ENCODE assay signal across 9 cellular contexts in genomic region chr4:3009422-3009821, GRCh38. TPM values are rescaled to one million over a fixed set of nuclear protein-coding genes. Genes with fewer than 3 reads are reported as not detected.
A peak's percentile ranks its signal among the peaks of the same experiment; 100 is the strongest.
DNase-seq lines count a peak whose midpoint lies in the region; ATAC-seq, FAIRE-seq and TF ChIP-seq lines count a peak whose summit lies in the region.
"Had no signal": no experiment of that assay in that cellular context is flagged by ENCODE, and none has a peak within 500 bp of the region (broad histone marks: within the 10 kb centered on the region; RNA-seq: fewer than 3 reads in every experiment).

No MANE protein-coding gene starts in this region.

- H4K91ac ChIP-seq in IMR-90 (ENCODE audit: insufficient read depth, low read depth, low read length) (no peak overlapping the region), mesenchymal stem cell (ENCODE audit: low read length) (no peak overlapping the region)

- dilution Hi-C loops in IMR-90 (cut with HindIII; ENCODE audit: low sequenced_read_pairs, unreplicated experiment) = no loop called here

- H3K79me1 ChIP-seq in IMR-90 (ENCODE audit: low read depth in 1 of 2, low read length in 2 of 2) (no peaks in the 10 kb centered on the region), mesenchymal stem cell (replicated peaks; ENCODE audit: low read length, poor library complexity, severe bottlenecking) (no peaks in the 10 kb centered on the region)

- no peak overlapping the region for H3K23ac ChIP-seq in IMR-90 (ENCODE audit: low read depth, low read length)
- no peak overlapping the region for H3K23ac ChIP-seq in mesenchymal stem cell (ENCODE audit: low read length in 2 of 2)

- H2BK12ac ChIP-seq in mesenchymal stem cell (ENCODE audit: low read length in 2 of 2) = no peak overlapping the region

- H3K9me3 ChIP-seq in IMR-90 (ENCODE audit: control insufficient read depth, insufficient read depth, low read length) = no peaks in the 10 kb centered on the region
- H3K9me3 ChIP-seq in GM12878 (replicated peaks; ENCODE audit: control insufficient read depth, insufficient read depth, low read length) = no peaks in the 10 kb centered on the region
- H3K9me3 ChIP-seq in mesenchymal stem cell (ENCODE audit: control insufficient read depth, low read length) = no peaks in the 10 kb centered on the region
- no peaks in the 10 kb centered on the region for H3K9me3 ChIP-seq in kidney (ENCODE audit: control insufficient read depth in 1 of 2, low read length in 2 of 2)

- no peak overlapping the region for H2AK9ac ChIP-seq in IMR-90 (replicated peaks; ENCODE audit: low read depth, low read length, poor library complexity)

- H2BK120ac ChIP-seq in IMR-90 (ENCODE audit: low read depth, low read length) (no peak overlapping the region), mesenchymal stem cell (ENCODE audit: low read depth, low read length) (no peak overlapping the region)

- RAD21 ChIA-PET in GM12878 (lab: Charles Lee; ENCODE audit: unreplicated experiment) = interaction anchor here (0.7 to 3.5 kb wide), 3 partner anchors 28 to 374 kb away, joined by 3 to 22 read pairs (median 4); no protein-coding TSS in a partner anchor

- H3K14ac ChIP-seq in IMR-90 (replicated peaks; ENCODE audit: low read depth, low read length) (no peak overlapping the region), mesenchymal stem cell (ENCODE audit: low read length in 2 of 2) (no peak overlapping the region)

- H3K18ac ChIP-seq in IMR-90 (ENCODE audit: low read depth, low read length) (no peak overlapping the region), mesenchymal stem cell (ENCODE audit: low read depth in 1 of 2, low read length in 2 of 2) (no peak overlapping the region)

- no peak for TF ChIP-seq EP300 in GM12878 (IDR thresholded peaks at IDR 0.05; ENCODE audit: borderline replicate concordance in 1 of 2, control insufficient read depth in 1 of 2, low read depth in 2 of 2, low read length in 2 of 2)

- H3K9ac ChIP-seq in IMR-90 (ENCODE audit: low read depth, low read length) = no peak overlapping the region
- no peak overlapping the region for H3K9ac ChIP-seq in GM12878 (ENCODE audit: control insufficient read depth, insufficient read depth, low read length)
- H3K9ac ChIP-seq in mesenchymal stem cell (ENCODE audit: low read length) = no peak overlapping the region
- H3K9ac ChIP-seq in kidney (ENCODE audit: low read length in 2 of 2) = no peak overlapping the region

- TF ChIP-seq CTCF in GM10248 (IDR thresholded peaks at IDR 0.05; ENCODE audit: control extremely low read depth, extremely low read depth, low read depth, missing control alignments) (peak; percentile 38), IMR-90 (conservative IDR thresholded peaks at IDR 0.05; ENCODE audit: low read depth, low read length) (peak; percentile 24; the same call in 1 of the 2 replicates), GM12878 (IDR thresholded peaks at IDR 0.05 in 2 of 3, conservative IDR thresholded peaks at IDR 0.05 in 1 of 3; ENCODE audit: control insufficient read depth in 2 of 3, extremely low read depth in 1 of 3, insufficient read depth in 1 of 3, low read depth in 3 of 3, low read length in 3 of 3) (peak; percentile 48 to 65 (median 54); a peak in 5 of 6 replicates), kidney (IDR thresholded peaks at IDR 0.05; ENCODE audit: borderline replicate concordance, extremely low read depth, insufficient read depth) (no peak)

- H3K27me3 ChIP-seq in IMR-90 (ENCODE audit: control insufficient read depth, insufficient read depth, low read length) = no peaks in the 10 kb centered on the region; the same call in 1 of the 2 replicates
- H3K27me3 ChIP-seq in GM12878 (replicated peaks in 1 of 2; ENCODE audit: control insufficient read depth in 2 of 2, insufficient read depth in 2 of 2, low read length in 1 of 2) = no peaks in the 10 kb centered on the region; a peak in 1 of 4 replicates
- no peaks in the 10 kb centered on the region for H3K27me3 ChIP-seq in mesenchymal stem cell (ENCODE audit: control insufficient read depth in 1 of 2, insufficient read depth in 1 of 2, low read length in 2 of 2)

- POLR2A ChIA-PET in GM10248 (lab: Yijun Ruan, JAX) (interaction anchor here (0.6 to 1.0 kb wide), 4 partner anchors 24 to 72 kb away, joined by 3 to 6 read pairs (median 5); partner anchors contain the start of gene GRK4), IMR-90 (lab: Charles Lee; ENCODE audit: unreplicated experiment) (no interaction called here), GM12878 (lab: Charles Lee) (interaction anchor here (0.6 to 1.6 kb wide), 3 partner anchors 12 to 46 kb away, joined by 3 to 5 read pairs (median 3); no protein-coding TSS in a partner anchor)

- no peaks in the 10 kb centered on the region for H3K79me2 ChIP-seq in GM12878 (ENCODE audit: control insufficient read depth, insufficient read depth, low read length)

- H3K27ac ChIP-seq in IMR-90 (ENCODE audit: insufficient read depth, low read length) (no peak overlapping the region), GM12878 (ENCODE audit: control insufficient read depth, insufficient read depth) (no peak overlapping the region), mesenchymal stem cell (ENCODE audit: low read length, poor library complexity, severe bottlenecking) (no peak overlapping the region), kidney (ENCODE audit: low read depth in 2 of 2, low read length in 2 of 2) (no peak overlapping the region)

- ATAC-seq in IMR-90 (ENCODE audit: low read depth) (no peak), GM12878 (peak; percentile 82), HG03378 (IDR thresholded peaks at IDR 0.05; ENCODE audit: unreplicated experiment) (no peak), HG03135 (IDR thresholded peaks at IDR 0.05; ENCODE audit: unreplicated experiment) (no peak), HG03432 (IDR thresholded peaks at IDR 0.05; ENCODE audit: unreplicated experiment) (no peak)

- CTCF ChIA-PET in GM10248 (lab: Yijun Ruan, JAX) (interaction anchor here (0.7 to 2.7 kb wide), 13 partner anchors 10 to 35 kb away, joined by 3 to 12 read pairs (median 5); no protein-coding TSS in a partner anchor), IMR-90 (lab: Yijun Ruan, JAX) (interaction anchor here (0.7 kb wide), 1 partner anchor 192 kb away, joined by 3 read pairs; no protein-coding TSS in a partner anchor), GM12878 (lab: Yijun Ruan, JAX) (interaction anchor here (0.7 to 3.3 kb wide), 7 partner anchors 11 to 789 kb away, joined by 3 to 32 read pairs (median 4); partner anchors contain the start of gene NOP14)

- in situ Hi-C loops in IMR-90 (cut with MboI; ENCODE audit: low sequenced_read_pairs) (no loop called here), GM12878 (cut with MboI) (no loop called here)

- no peak overlapping the region for H3K4ac ChIP-seq in IMR-90 (ENCODE audit: low read depth, low read length)
- H3K4ac ChIP-seq in mesenchymal stem cell (ENCODE audit: low read depth in 1 of 2, low read length in 2 of 2) = no peak overlapping the region

- BruUV-seq in IMR-90 (replicated peaks; lab: Mats Ljungman, UMichigan) = no TSS peak
- BruUV-seq in GM12878 (replicated peaks; lab: Mats Ljungman, UMichigan) = no TSS peak

- intact Hi-C loops in IMR-90 (cut with micrococcal nuclease) (no loop called here), GM12878 (cut with micrococcal nuclease; ENCODE audit: unreplicated experiment) (loop anchor here (1.0 kb wide), 1 partner anchor 29 kb away; no protein-coding TSS in a partner anchor), kidney (cut with DNase I) (no loop called here)

- no peak for FAIRE-seq in GM12878 (lab: Jason Lieb, UNC)
- FAIRE-seq in kidney (lab: Jason Lieb, UNC) = no peak

- DNase-seq in GM10248 (ENCODE audit: extremely low spot score) (peak; percentile 61), IMR-90 (no peak), GM12878 (ENCODE audit: low read depth, low spot score) (no peak), mesenchymal stem cell (peak; percentile 20), kidney (no peak)
- DNase-seq: NCI-H187 treated with DMSO at 0.1 percent for 48 hours had no signal

- SMC1A ChIA-PET in GM12878 (lab: Charles Lee; ENCODE audit: uncharacterized antibody, unreplicated experiment) = interaction anchor here (0.6 to 1.5 kb wide), 3 partner anchors 12 to 99 kb away, joined by 3 to 5 read pairs (median 4); no protein-coding TSS in a partner anchor

- no CpG with 5 or more reads among the region's 7 CpGs for WGBS in IMR-90 (ENCODE audit: extremely low coverage in 2 of 2, insufficient read length in 1 of 2), 2 experiments
- 28% methylated on average over 7 of the region's 7 CpGs for WGBS in GM12878 (ENCODE audit: insufficient coverage, insufficient replicate concordance, low lambda C conversion rate, missing lambda C conversion rate)
- WGBS in mesenchymal stem cell = 83% methylated on average over 6 of the region's 7 CpGs

- no peak overlapping the region for H3K56ac ChIP-seq in IMR-90 (ENCODE audit: extremely low read depth, insufficient read depth, low read length)

- H3K4me2 ChIP-seq in IMR-90 (ENCODE audit: low read depth, low read length) (no peak overlapping the region), GM12878 (ENCODE audit: control insufficient read depth, insufficient read depth) (no peak overlapping the region), mesenchymal stem cell (ENCODE audit: low read length, poor library complexity, severe bottlenecking) (no peak overlapping the region)

- H3K36me3 ChIP-seq in IMR-90 (ENCODE audit: control insufficient read depth, insufficient read depth, low read length) (no peaks in the 10 kb centered on the region), GM12878 (ENCODE audit: control insufficient read depth in 2 of 2, insufficient read depth in 2 of 2, low read length in 1 of 2) (no peaks in the 10 kb centered on the region), mesenchymal stem cell (ENCODE audit: control insufficient read depth in 1 of 2, insufficient read depth in 2 of 2, low read depth in 1 of 2, low read length in 2 of 2) (no peaks in the 10 kb centered on the region), kidney (ENCODE audit: control insufficient read depth in 1 of 2, insufficient read depth in 2 of 2, low read length in 2 of 2) (no peaks in the 10 kb centered on the region)

- H3K4me3 ChIP-seq in IMR-90 (ENCODE audit: insufficient read depth, low read depth, low read length) (no peak overlapping the region), GM12878 (no peak overlapping the region), mesenchymal stem cell (ENCODE audit: insufficient read depth in 1 of 2, low read depth in 1 of 2, low read length in 2 of 2) (no peak overlapping the region), kidney (ENCODE audit: low read length in 2 of 2) (no peak overlapping the region)

- H2BK5ac ChIP-seq in IMR-90 (ENCODE audit: low read depth, low read length, poor library complexity, severe bottlenecking) = no peak overlapping the region
- H2BK5ac ChIP-seq in mesenchymal stem cell (ENCODE audit: low read depth, low read length, poor library complexity, severe bottlenecking) = no peak overlapping the region

- H4K5ac ChIP-seq in IMR-90 (ENCODE audit: low read depth, low read length) = no peak overlapping the region

- no peaks in the 10 kb centered on the region for H4K20me1 ChIP-seq in IMR-90 (ENCODE audit: insufficient read depth, low read length)
- no peaks in the 10 kb centered on the region for H4K20me1 ChIP-seq in GM12878 (ENCODE audit: control insufficient read depth, insufficient read depth)

- H3K4me1 ChIP-seq in IMR-90 (ENCODE audit: control insufficient read depth, insufficient read depth, low read length) = peaks cover 4% of the 10 kb centered on the region
- peaks cover 20% of the 10 kb centered on the region for H3K4me1 ChIP-seq in GM12878 (ENCODE audit: control insufficient read depth, insufficient read depth, low read length)
- peaks cover 2% of the 10 kb centered on the region for H3K4me1 ChIP-seq in mesenchymal stem cell (ENCODE audit: control insufficient read depth, insufficient read depth, low read depth, low read length)
- no peaks in the 10 kb centered on the region for H3K4me1 ChIP-seq in kidney (ENCODE audit: control insufficient read depth in 1 of 2, insufficient read depth in 1 of 2, low read depth in 1 of 2, low read length in 2 of 2)

- H3K9me1 ChIP-seq in IMR-90 (ENCODE audit: insufficient read depth, low read length) = peaks cover 6% of the 10 kb centered on the region; the same call in 1 of the 2 replicates

- H2AFZ ChIP-seq in IMR-90 (replicated peaks; ENCODE audit: low read length, poor library complexity) = no peak overlapping the region
- no peak overlapping the region for H2AFZ ChIP-seq in GM12878 (ENCODE audit: control insufficient read depth, low read depth, low read length)
- no peak overlapping the region for H2AFZ ChIP-seq in mesenchymal stem cell (ENCODE audit: low read depth, low read length)

- H2AK5ac ChIP-seq in IMR-90 (ENCODE audit: low read depth, low read length) = no peak overlapping the region
- no peak overlapping the region for H2AK5ac ChIP-seq in mesenchymal stem cell (ENCODE audit: low read length, severe bottlenecking)

- no peak overlapping the region for H2BK20ac ChIP-seq in IMR-90 (ENCODE audit: low read depth, low read length)

- TF ChIP-seq POLR2A in IMR-90 (IDR thresholded peaks at IDR 0.05; ENCODE audit: low read depth, low read length) (no peak), GM12878 (IDR thresholded peaks at IDR 0.05; ENCODE audit: low read depth, low read length) (no peak)

- TF ChIP-seq RAD21 in IMR-90 (IDR thresholded peaks at IDR 0.05; ENCODE audit: low read length) (no peak), GM12878 (IDR thresholded peaks at IDR 0.05; ENCODE audit: insufficient read depth, low read depth, low read length) (peak; percentile 89)

- H4K8ac ChIP-seq in IMR-90 (ENCODE audit: low read depth in 2 of 2, low read length in 2 of 2) (no peak overlapping the region), mesenchymal stem cell (ENCODE audit: low read length) (no peak overlapping the region)

- H2BK15ac ChIP-seq in IMR-90 (ENCODE audit: low read depth, low read length) (no peak overlapping the region), mesenchymal stem cell (ENCODE audit: low read depth, poor library complexity, severe bottlenecking) (no peak overlapping the region)

RNA-seq across cellular contexts. Expression of gene GRK4, which starts 46.1 kb away (rescaled TPM):
- total RNA-seq in IMR-90 (2012; rRNA removed) (1.6 and 1.7 TPM in 2 replicates), GM12878 (2014; rRNA removed) (2.3 and 2.5 TPM in 2 replicates), GM12878 (2014; rRNA removed; fragmentation: Illumina TruSeq; extraction: Trizol) (2.4 and 2.9 TPM in 2 replicates), GM12878 (2021) (3.0 and 3.6 TPM in 2 replicates), kidney (4.3 TPM)
- polyA plus RNA-seq in IMR-90 (2012; rRNA removed) (2.1 and 2.2 TPM in 2 replicates), GM12878 (2011; rRNA removed) (1.3 and 1.5 TPM in 2 replicates), GM12878 (2014; fragmentation: Illumina TruSeq; extraction: Trizol) (2.3 TPM in 2 replicates), GM12878 (2014; fragmentation: Nextera tagmentation; extraction: Ambion mirVana) (1 to 10 TPM; 1.1 to 1.6 TPM), GM12878 (2014; rRNA removed) (2.9 and 3.0 TPM in 2 replicates), GM12878 (2016; fragmentation: Nextera tagmentation; extraction: Ambion mirVana) (1 to 10 TPM; 3.4 to 4.0 TPM), kidney (ENCODE audit: insufficient read depth, low read depth, low replicate concordance) (4.3 TPM)
- polyA plus RNA-seq in IMR-90 (2012; cell fraction: cytosol; rRNA removed) = 2.0 and 2.3 TPM in 2 replicates
- polyA plus RNA-seq in IMR-90 (2012; cell fraction: nucleus; rRNA removed; ENCODE audit: low replicate concordance) = 1.1 and 1.6 TPM in 2 replicates
- 1.9 and 2.9 TPM in 2 replicates for total RNA-seq in GM12878 (2013; cell fraction: nucleolus; rRNA removed)
- polyA plus RNA-seq in GM12878 (2011; ENCODE audit: low read depth) = 0.94 TPM
- 0.70 and 1.1 TPM in 2 replicates for polyA plus RNA-seq in GM12878 (2011; cell fraction: cytosol; rRNA removed)
- 0.72 and 1.1 TPM in 2 replicates for polyA plus RNA-seq in GM12878 (2011; cell fraction: nucleus; rRNA removed)
- 2.6 and 2.7 TPM in 2 replicates for polyA plus RNA-seq in GM12878 (2012)
- polyA minus RNA-seq in GM12878 (2011; rRNA and poly(A)+ RNA removed) = 0.72 and 1.2 TPM in 2 replicates
- 0.83 and 1.1 TPM in 2 replicates for polyA minus RNA-seq in GM12878 (2011; cell fraction: cytosol; rRNA and poly(A)+ RNA removed)
- polyA minus RNA-seq in GM12878 (2011; cell fraction: nucleus; rRNA and poly(A)+ RNA removed) = 0.36 and 1.1 TPM in 2 replicates
- polyA plus RNA-seq in mesenchymal stem cell (2013, experiment 1 of 2) = 3.6 TPM
- 3.7 TPM for polyA plus RNA-seq in mesenchymal stem cell (2013, experiment 2 of 2)

RNA-seq across cellular contexts. Expression of gene NOP14, which starts 46.2 kb away (rescaled TPM):
- total RNA-seq in IMR-90 (2012; rRNA removed) = 10.9 and 19.2 TPM in 2 replicates
- 11.3 and 12.6 TPM in 2 replicates for polyA plus RNA-seq in IMR-90 (2012; rRNA removed)
- 5.4 and 8.4 TPM in 2 replicates for polyA plus RNA-seq in IMR-90 (2012; cell fraction: cytosol; rRNA removed)
- polyA plus RNA-seq in IMR-90 (2012; cell fraction: nucleus; rRNA removed; ENCODE audit: low replicate concordance) = 6.7 and 10.4 TPM in 2 replicates
- 30.0 and 34.7 TPM in 2 replicates for total RNA-seq in GM12878 (2013; cell fraction: nucleolus; rRNA removed)
- total RNA-seq in GM12878 (2014; rRNA removed) = 40.3 and 42.1 TPM in 2 replicates
- total RNA-seq in GM12878 (2014; rRNA removed; fragmentation: Illumina TruSeq; extraction: Trizol) = 52.5 and 57.3 TPM in 2 replicates
- 74.3 and 80.6 TPM in 2 replicates for total RNA-seq in GM12878 (2021)
- 26.2 TPM for polyA plus RNA-seq in GM12878 (2011; ENCODE audit: low read depth)
- polyA plus RNA-seq in GM12878 (2011; rRNA removed) = 17.2 and 18.8 TPM in 2 replicates
- 13.0 and 14.4 TPM in 2 replicates for polyA plus RNA-seq in GM12878 (2011; cell fraction: cytosol; rRNA removed)
- polyA plus RNA-seq in GM12878 (2011; cell fraction: nucleus; rRNA removed) = 20.7 and 30.4 TPM in 2 replicates
- polyA plus RNA-seq in GM12878 (2012) = 33.0 and 35.7 TPM in 2 replicates
- polyA plus RNA-seq in GM12878 (2014; fragmentation: Illumina TruSeq; extraction: Trizol) = 64.9 and 65.2 TPM in 2 replicates
- polyA plus RNA-seq in GM12878 (2014; fragmentation: Nextera tagmentation; extraction: Ambion mirVana) = 10 to 100 TPM; 13.8 to 24.7 TPM
- 31.6 and 36.4 TPM in 2 replicates for polyA plus RNA-seq in GM12878 (2014; rRNA removed)
- 10 to 100 TPM; 74.5 to 76.6 TPM for polyA plus RNA-seq in GM12878 (2016; fragmentation: Nextera tagmentation; extraction: Ambion mirVana)
- 14.1 and 15.1 TPM in 2 replicates for polyA minus RNA-seq in GM12878 (2011; rRNA and poly(A)+ RNA removed)
- 15.6 and 17.3 TPM in 2 replicates for polyA minus RNA-seq in GM12878 (2011; cell fraction: cytosol; rRNA and poly(A)+ RNA removed)
- 6.8 and 11.3 TPM in 2 replicates for polyA minus RNA-seq in GM12878 (2011; cell fraction: nucleus; rRNA and poly(A)+ RNA removed)
- 32.6 TPM for polyA plus RNA-seq in mesenchymal stem cell (2013, experiment 1 of 2)
- 33.3 TPM for polyA plus RNA-seq in mesenchymal stem cell (2013, experiment 2 of 2)
- total RNA-seq in kidney = 22.0 TPM
- 15.1 TPM for polyA plus RNA-seq in kidney (ENCODE audit: insufficient read depth, low read depth, low replicate concordance)

Comparison
In these comparisons a context has a peak if more than half of its experiments do, and no peak if none do; other contexts are left out.
1. DNase-seq: peak in GM10248 (single experiment) and mesenchymal stem cell (single experiment); none in IMR-90 (single experiment), GM12878 (single experiment) and kidney (single experiment).